ENCODE assay signal across 10 cellular contexts in genomic region chr3:114452176-114452744, GRCh38.
DNase-seq lines count a peak whose midpoint lies in the region; FAIRE-seq and TF ChIP-seq lines count a peak whose summit lies in the region.
"Had no signal": no experiment of that assay in that cellular context is flagged by ENCODE, and none has a peak within 500 bp of the region (broad histone marks: within the 10 kb centered on the region; RNA-seq: fewer than 3 reads in every experiment).

No MANE protein-coding gene starts in this region.

- no peak for TF ChIP-seq CTCF in chondrocyte (IDR thresholded peaks at IDR 0.05)

- H3K27ac Mint-ChIP-seq in chondrocyte (ENCODE audit: unreplicated experiment) = peak overlapping the region; percentile 80
- H3K27ac Mint-ChIP-seq: activated CD4-positive, alpha-beta memory T cell treated with anti-CD3 and anti-CD28 coated beads for 36 hours had no signal

- no peaks in the 10 kb centered on the region for H3K36me3 Mint-ChIP-seq in chondrocyte (ENCODE audit: low read depth)
- H3K36me3 Mint-ChIP-seq: activated CD4-positive, alpha-beta memory T cell treated with anti-CD3 and anti-CD28 coated beads for 36 hours had no signal

- H2AFZ ChIP-seq in neuron (ENCODE audit: low read depth, low read length) = no peak overlapping the region

- H3K4me3 ChIP-seq in neuron (ENCODE audit: low read length) = peak overlapping the region; percentile 62

- no peaks in the 10 kb centered on the region for H3K9me3 Mint-ChIP-seq in chondrocyte (ENCODE audit: low read depth)
- H3K9me3 Mint-ChIP-seq: activated CD4-positive, alpha-beta memory T cell treated with anti-CD3 and anti-CD28 coated beads for 36 hours had no signal

- H3K27me3 Mint-ChIP-seq in chondrocyte (ENCODE audit: low read depth) = no peaks in the 10 kb centered on the region
- H3K27me3 Mint-ChIP-seq: activated CD4-positive, alpha-beta memory T cell treated with anti-CD3 and anti-CD28 coated beads for 36 hours had no signal

- no peaks in the 10 kb centered on the region for H3K9me3 ChIP-seq in neuron (ENCODE audit: low read length)

- no peaks in the 10 kb centered on the region for H3K27me3 ChIP-seq in neuron (ENCODE audit: insufficient read depth, low read length)

- peaks cover 23% of the 10 kb centered on the region for H3K4me1 Mint-ChIP-seq in chondrocyte (ENCODE audit: low read depth)

- H3K4me3 Mint-ChIP-seq in chondrocyte (ENCODE audit: unreplicated experiment) = no peak overlapping the region
- H3K4me3 Mint-ChIP-seq: activated CD4-positive, alpha-beta memory T cell treated with anti-CD3 and anti-CD28 coated beads for 36 hours had no signal

- peaks cover 46% of the 10 kb centered on the region for H3K4me1 ChIP-seq in neuron (ENCODE audit: insufficient read depth, low read length)

- DNase-seq in A172 (ENCODE audit: low spot score) (peak; percentile 18), NCI-H2029 treated with DMSO at 0.1 percent for 48 hours (lab: John Stamatoyannopoulos, UW) (peak; percentile 40), chondrocyte (ENCODE audit: low spot score) (no peak), GM12891 (ENCODE audit: insufficient read length, low spot score) (no peak), NCI-H2227 treated with DMSO at 0.1 percent for 48 hours (lab: John Stamatoyannopoulos, UW) (no peak), HTR-8/SVneo (ENCODE audit: insufficient read length, low spot score) (no peak)
- no peak for DNase-seq in stimulated activated CD4-positive, alpha-beta T cell treated with anti-CD3 and anti-CD28 coated beads, Interleukin-4, amount 100 ng/mL, for 4 hours
- DNase-seq: activated CD4-positive, alpha-beta memory T cell treated with anti-CD3 and anti-CD28 coated beads for 36 hours; AML-193 had no signal

- FAIRE-seq in GM12891 (lab: Jason Lieb, UNC) = no peak
- no peak for FAIRE-seq in HTR-8/SVneo (lab: Jason Lieb, UNC)

- no peak for TF ChIP-seq POLR2A in GM12891 (IDR thresholded peaks at IDR 0.05; ENCODE audit: low read depth, low read length)

- no peaks in the 10 kb centered on the region for H3K36me3 ChIP-seq in neuron (ENCODE audit: insufficient read depth, low read length)

TF ChIP-seq in GM12891, 5 proteins besides CTCF, POLR2A, EP300 and RAD21:
- TF ChIP-seq POLR2AphosphoS5 (IDR thresholded peaks at IDR 0.05; ENCODE audit: low read depth, low read length) (no peak), PAX5 (IDR thresholded peaks at IDR 0.05; ENCODE audit: insufficient read depth, low read length, severe bottlenecking) (no peak), SPI1 (IDR thresholded peaks at IDR 0.05; ENCODE audit: low read depth, low read length) (no peak), POU2F2 (IDR thresholded peaks at IDR 0.05; ENCODE audit: low read depth, low read length) (no peak), TAF1 (IDR thresholded peaks at IDR 0.05; ENCODE audit: low read depth, low read length) (no peak)

Comparison
In these comparisons a context has a peak if more than half of its experiments do, and no peak if none do; other contexts are left out.
1. DNase-seq: peak in A172 (single experiment) and NCI-H2029 treated with DMSO at 0.1 percent for 48 hours (single experiment); none in chondrocyte (single experiment), GM12891 (single experiment), NCI-H2227 treated with DMSO at 0.1 percent for 48 hours (single experiment), stimulated activated CD4-positive, alpha-beta T cell treated with anti-CD3 and anti-CD28 coated beads, Interleukin-4, amount 100 ng/mL, for 4 hours (0 of 2) and HTR-8/SVneo (single experiment).